11 cellular contexts compared by ENCODE assay signal in genomic region chr2:222915092-222915957, GRCh38. TPM values are rescaled to one million over a fixed set of nuclear protein-coding genes. Genes with fewer than 3 reads are reported as not detected.
DNase-seq lines count a peak whose midpoint lies in the region; ATAC-seq, FAIRE-seq and TF ChIP-seq lines count a peak whose summit lies in the region.
"Had no signal": no experiment of that assay in that cellular context is flagged by ENCODE, and none has a peak within 500 bp of the region (broad histone marks: within the 10 kb centered on the region; RNA-seq: fewer than 3 reads in every experiment).

No MANE protein-coding gene starts in this region.

- no peaks in the 10 kb centered on the region for H3K9me3 ChIP-seq in cardiac muscle cell (ENCODE audit: low read depth)

- H3K36me3 ChIP-seq in cardiac muscle cell: peaks cover 21% of the 10 kb centered on the region
- H3K36me3 ChIP-seq in urinary bladder (ENCODE audit: insufficient read depth): no peaks in the 10 kb centered on the region

- no peaks in the 10 kb centered on the region for H3K27me3 ChIP-seq in cardiac muscle cell

- 68% methylated on average over 7 of the region's 7 CpGs for WGBS in urinary bladder

- H3K4me3 ChIP-seq in cardiac muscle cell (no peak overlapping the region), fibroblast of villous mesenchyme (ENCODE audit: low read depth, low read length) (no peak overlapping the region), urinary bladder (ENCODE audit: low read depth, low read length) (no peak overlapping the region)
- H3K4me3 ChIP-seq: skin epidermis had no signal

- H3K4me1 ChIP-seq in cardiac muscle cell (ENCODE audit: low read depth) (peaks cover 23% of the 10 kb centered on the region), urinary bladder (ENCODE audit: insufficient read depth) (no peaks in the 10 kb centered on the region)

- DNase-seq in cardiac muscle cell (ENCODE audit: low read depth in 1 of 2, low spot score in 1 of 2) (peak in 1 of 2 donors; percentile 54), left ventricle myocardium superior (no peak), RCC 7860 (ENCODE audit: low spot score) (no peak), fibroblast of villous mesenchyme (ENCODE audit: low read depth) (peak; percentile 42), cerebellum (ENCODE audit: low spot score) (no peak), 8988T (no peak)
- DNase-seq: Calu3; effector memory CD8-positive, alpha-beta T cell had no signal

- H3K27ac ChIP-seq in cardiac muscle cell (no peak overlapping the region), urinary bladder (ENCODE audit: low read depth) (peak overlapping the region; percentile 10)
- H3K27ac ChIP-seq: skin epidermis had no signal

- peak; percentile 45 for TF ChIP-seq CTCF in cardiac muscle cell (IDR thresholded peaks at IDR 0.05; ENCODE audit: low read depth, low read length)
- TF ChIP-seq CTCF in fibroblast of villous mesenchyme (IDR thresholded peaks at IDR 0.05; ENCODE audit: insufficient read depth, low read depth, low read length): peak; percentile 48

- intact Hi-C loops in left ventricle myocardium superior (cut with micrococcal nuclease): no loop called here

- peak; percentile 69 for FAIRE-seq in RCC 7860 (lab: Jason Lieb, UNC)

- ATAC-seq in left ventricle myocardium superior (no peak), HG03442 (IDR thresholded peaks at IDR 0.05; ENCODE audit: unreplicated experiment) (no peak)
- ATAC-seq: effector memory CD8-positive, alpha-beta T cell had no signal

RNA-seq across cellular contexts. Expression of gene ACSL3, which starts 54.5 kb away (rescaled TPM):
- 148 and 177 TPM in 2 replicates for total RNA-seq in cardiac muscle cell
- polyA plus RNA-seq in cardiac muscle cell: 108 and 119 TPM in 2 replicates
- 48.8 TPM for total RNA-seq in left ventricle myocardium superior
- 195 and 207 TPM in 2 replicates for total RNA-seq in fibroblast of villous mesenchyme
- total RNA-seq in urinary bladder: 136 TPM
- polyA plus RNA-seq in urinary bladder: 26.3 TPM
- total RNA-seq in cerebellum: 121 TPM
